In genomic region chr6:143506620-143507019, GRCh38 we compare ENCODE assay signal across 22 cellular contexts. TPM values are rescaled to one million over a fixed set of nuclear protein-coding genes. Genes with fewer than 3 reads are reported as not detected.
A peak's percentile ranks its signal among the peaks of the same experiment; 100 is the strongest.
DNase-seq lines count a peak whose midpoint lies in the region; ATAC-seq, FAIRE-seq and TF ChIP-seq lines count a peak whose summit lies in the region.
"Had no signal": no experiment of that assay in that cellular context is flagged by ENCODE, and none has a peak within 500 bp of the region (broad histone marks: within the 10 kb centered on the region; RNA-seq: fewer than 3 reads in every experiment).

No MANE protein-coding gene starts in this region.

- WGBS in HepG2 (ENCODE audit: low lambda C conversion rate): 95% methylated on average over 2 of the region's 2 CpGs
- 65% methylated on average over 2 of the region's 2 CpGs for WGBS in right lobe of liver (ENCODE audit: insufficient coverage, low coverage, low lambda C conversion rate, missing lambda C conversion rate)
- no CpG with 5 or more reads among the region's 2 CpGs for WGBS in IMR-90 (ENCODE audit: extremely low coverage in 2 of 2, insufficient read length in 1 of 2), 2 experiments

- H3K4me2 ChIP-seq in HepG2 (ENCODE audit: low read depth, low read length): no peak overlapping the region
- no peak overlapping the region for H3K4me2 ChIP-seq in IMR-90 (ENCODE audit: low read depth, low read length)
- no peak overlapping the region for H3K4me2 ChIP-seq in OCI-LY3 (ENCODE audit: low read length)
- H3K4me2 ChIP-seq: A549; BLaER1 treated with 17β-estradiol and CSF1 and Interleukin-3, amounts not matched to agents 10 nM and 100 nM had no signal

- no peak overlapping the region for H2BK5ac ChIP-seq in IMR-90 (ENCODE audit: low read depth, low read length, poor library complexity, severe bottlenecking)

- H3K27ac ChIP-seq in HepG2 (ENCODE audit: extremely low read length, insufficient read depth, low read length) (no peak overlapping the region), right lobe of liver (no peak overlapping the region), IMR-90 (ENCODE audit: insufficient read depth, low read length) (no peak overlapping the region), OCI-LY3 (ENCODE audit: low read length) (0 out of 2 replicates have a peak overlapping the region, but pooled peaks have one; percentile 66), ascending aorta (no peak overlapping the region)
- H3K27ac ChIP-seq: 22Rv1; A549; BLaER1 treated with 17β-estradiol and CSF1 and Interleukin-3, amounts not matched to agents 10 nM and 100 nM; C4-2B had no signal

- H3K9me3 ChIP-seq in HepG2 (ENCODE audit: low read length) (no peaks in the 10 kb centered on the region), right lobe of liver (no peaks in the 10 kb centered on the region), IMR-90 (ENCODE audit: control insufficient read depth, insufficient read depth, low read length) (no peaks in the 10 kb centered on the region), OCI-LY3 (ENCODE audit: insufficient read depth, low read length) (no peaks in the 10 kb centered on the region), ascending aorta (no peaks in the 10 kb centered on the region)
- H3K9me3 ChIP-seq: A549, Caco-2 had no signal

- peaks cover 24 to 55% of the 10 kb centered on the region in 2 experiments for H3K36me3 ChIP-seq in HepG2 (replicated peaks in 1 of 2; ENCODE audit: control insufficient read depth in 1 of 2, insufficient read depth in 2 of 2, low read length in 2 of 2)
- H3K36me3 ChIP-seq in right lobe of liver: peaks cover 0 to 27% (median 2%) of the 10 kb centered on the region in 4 donors
- peaks cover 14% of the 10 kb centered on the region for H3K36me3 ChIP-seq in IMR-90 (ENCODE audit: control insufficient read depth, insufficient read depth, low read length)
- H3K36me3 ChIP-seq in OCI-LY3 (replicated peaks; ENCODE audit: low read depth, low read length): peaks cover 17% of the 10 kb centered on the region
- peaks cover 6 to 27% of the 10 kb centered on the region in 2 donors for H3K36me3 ChIP-seq in ascending aorta

- no TSS peak for BruUV-seq in HepG2 (replicated peaks; lab: Mats Ljungman, UMichigan)
- no TSS peak for BruUV-seq in IMR-90 (replicated peaks; lab: Mats Ljungman, UMichigan)

- DNase-seq in HepG2 (ENCODE audit: low spot score) (no peak), right lobe of liver (no peak), IMR-90 (no peak), ascending aorta (ENCODE audit: low spot score in 2 of 2) (no peak)
- no peak for DNase-seq in stimulated activated CD4-positive, alpha-beta T cell treated with anti-CD3 and anti-CD28 coated beads, Interleukin-4, amount 100 ng/mL, for 4 hours
- DNase-seq: AML-193; Caco-2; Calu3; CD4-positive, alpha-beta T cell; CD8-positive, alpha-beta T cell; DMS79 treated with DMSO at 0.1 percent for 48 hours; GF-D8 had no signal

- POLR2A ChIA-PET in HepG2 (lab: Yijun Ruan, JAX) (no interaction called here), IMR-90 (lab: Charles Lee; ENCODE audit: unreplicated experiment) (no interaction called here)

- H4K5ac ChIP-seq in IMR-90 (ENCODE audit: low read depth, low read length): no peak overlapping the region

- H3K9ac ChIP-seq in HepG2 (ENCODE audit: insufficient read depth, low read depth, low read length): no peak overlapping the region
- no peak overlapping the region for H3K9ac ChIP-seq in IMR-90 (ENCODE audit: low read depth, low read length)
- H3K9ac ChIP-seq in OCI-LY3 (ENCODE audit: low read length): no peak overlapping the region
- H3K9ac ChIP-seq: BLaER1 treated with 17β-estradiol and CSF1 and Interleukin-3, amounts not matched to agents 10 nM and 100 nM had no signal

- no peak overlapping the region for H3K56ac ChIP-seq in IMR-90 (ENCODE audit: extremely low read depth, insufficient read depth, low read length)

- H3K14ac ChIP-seq in IMR-90 (replicated peaks; ENCODE audit: low read depth, low read length): no peak overlapping the region

- no peak overlapping the region for H4K91ac ChIP-seq in IMR-90 (ENCODE audit: insufficient read depth, low read depth, low read length)

- H2BK120ac ChIP-seq in IMR-90 (ENCODE audit: low read depth, low read length): no peak overlapping the region

- dilution Hi-C loops in IMR-90 (cut with HindIII; ENCODE audit: low sequenced_read_pairs, unreplicated experiment): no loop called here

- TF ChIP-seq CTCF in HepG2 (CRISPR knock-in tag; IDR thresholded peaks at IDR 0.05) (no peak), right lobe of liver (IDR thresholded peaks at IDR 0.05) (no peak), IMR-90 (conservative IDR thresholded peaks at IDR 0.05; ENCODE audit: low read depth, low read length) (no peak), OCI-LY3 (IDR thresholded peaks at IDR 0.05; ENCODE audit: low read depth, low read length) (no peak), ascending aorta (IDR thresholded peaks at IDR 0.05) (no peak)

- no peak overlapping the region for H4K8ac ChIP-seq in IMR-90 (ENCODE audit: low read depth in 2 of 2, low read length in 2 of 2)

- TF ChIP-seq EP300 in HepG2 (IDR thresholded peaks at IDR 0.05; ENCODE audit: low read depth in 2 of 2, low read length in 2 of 2): no peak
- TF ChIP-seq EP300 in HepG2 (CRISPR knock-in tag; IDR thresholded peaks at IDR 0.05; ENCODE audit: borderline replicate concordance): no peak

- H2AFZ ChIP-seq in HepG2 (ENCODE audit: low read length) (no peak overlapping the region), IMR-90 (replicated peaks; ENCODE audit: low read length, poor library complexity) (no peak overlapping the region), OCI-LY3 (ENCODE audit: low read depth, low read length) (no peak overlapping the region)

- CTCF ChIA-PET in HepG2 (lab: Yijun Ruan, JAX; ENCODE audit: low intra/inter-chr PET ratio, low total read pairs) (no interaction called here), IMR-90 (lab: Yijun Ruan, JAX) (no interaction called here)

- no peak for TF ChIP-seq RAD21 in HepG2 (CRISPR knock-in tag; IDR thresholded peaks at IDR 0.05)
- no peak for TF ChIP-seq RAD21 in IMR-90 (IDR thresholded peaks at IDR 0.05; ENCODE audit: low read length)

- no peak overlapping the region for H3K23ac ChIP-seq in IMR-90 (ENCODE audit: low read depth, low read length)

- in situ Hi-C loops in HepG2 (cut with HindIII; ENCODE audit: extremely low pct_ligation_motif_present, low pct_unique_long_range_greater_than_20kb): no loop called here
- in situ Hi-C loops in IMR-90 (cut with MboI; ENCODE audit: low sequenced_read_pairs): no loop called here

- H3K18ac ChIP-seq in IMR-90 (ENCODE audit: low read depth, low read length): no peak overlapping the region

- H3K27me3 ChIP-seq in HepG2 (ENCODE audit: control insufficient read depth in 1 of 2, insufficient read depth in 2 of 2, low read length in 2 of 2) (no peaks in the 10 kb centered on the region), right lobe of liver (no peaks in the 10 kb centered on the region), IMR-90 (ENCODE audit: control insufficient read depth, insufficient read depth, low read length) (no peaks in the 10 kb centered on the region), OCI-LY3 (ENCODE audit: low read depth, low read length) (no peaks in the 10 kb centered on the region), ascending aorta (no peaks in the 10 kb centered on the region)

- peaks cover 25 to 52% of the 10 kb centered on the region in 2 experiments for H3K79me1 ChIP-seq in IMR-90 (ENCODE audit: low read depth in 1 of 2, low read length in 2 of 2)

- H2BK15ac ChIP-seq in IMR-90 (ENCODE audit: low read depth, low read length): no peak overlapping the region

- H2AK5ac ChIP-seq in IMR-90 (ENCODE audit: low read depth, low read length): no peak overlapping the region

- intact Hi-C loops in HepG2 (cut with micrococcal nuclease; ENCODE audit: unreplicated experiment): no loop called here
- intact Hi-C loops in right lobe of liver (cut with DNase I): no loop called here
- intact Hi-C loops in IMR-90 (cut with micrococcal nuclease): no loop called here
- intact Hi-C loops in ascending aorta (cut with DNase I): no loop called here

- H3K4me3 ChIP-seq in HepG2 (replicated peaks in 1 of 3; ENCODE audit: insufficient read depth in 1 of 3, low read depth in 2 of 3, low read length in 3 of 3) (no peak overlapping the region), right lobe of liver (no peak overlapping the region), IMR-90 (ENCODE audit: insufficient read depth, low read depth, low read length) (no peak overlapping the region), OCI-LY3 (ENCODE audit: low read length) (no peak overlapping the region), ascending aorta (no peak overlapping the region)
- H3K4me3 ChIP-seq: A549; BLaER1 treated with 17β-estradiol and CSF1 and Interleukin-3, amounts not matched to agents 10 nM and 100 nM had no signal

- H3K4ac ChIP-seq in IMR-90 (ENCODE audit: low read depth, low read length): no peak overlapping the region

- no peak overlapping the region for H2BK20ac ChIP-seq in IMR-90 (ENCODE audit: low read depth, low read length)

- H3K79me2 ChIP-seq in HepG2 (ENCODE audit: insufficient read depth, low read length) (peaks cover 34% of the 10 kb centered on the region), OCI-LY3 (ENCODE audit: low read length) (peaks cover 15% of the 10 kb centered on the region)

- FAIRE-seq in HepG2 (lab: Jason Lieb, UNC): no peak
- FAIRE-seq: A549, D721Med, G401.6, GM12892, GM18507 had no signal

- H4K20me1 ChIP-seq in HepG2 (ENCODE audit: insufficient read depth, low read length) (no peaks in the 10 kb centered on the region; the same call in 1 of the 2 replicates), IMR-90 (ENCODE audit: insufficient read depth, low read length) (no peaks in the 10 kb centered on the region), OCI-LY3 (ENCODE audit: insufficient read depth, low read length) (no peaks in the 10 kb centered on the region)
- H4K20me1 ChIP-seq: BLaER1 treated with 17β-estradiol and CSF1 and Interleukin-3, amounts not matched to agents 10 nM and 100 nM had no signal

- no peak for TF ChIP-seq POLR2A in HepG2 (IDR thresholded peaks at IDR 0.05; ENCODE audit: insufficient read depth in 1 of 2, low read depth in 2 of 2, low read length in 2 of 2)
- no peak for TF ChIP-seq POLR2A in right lobe of liver (IDR thresholded peaks at IDR 0.05)
- no peak for TF ChIP-seq POLR2A in IMR-90 (IDR thresholded peaks at IDR 0.05; ENCODE audit: low read depth, low read length)

- H2AK9ac ChIP-seq in IMR-90 (replicated peaks; ENCODE audit: low read depth, low read length, poor library complexity): no peak overlapping the region

- H3K4me1 ChIP-seq in HepG2 (ENCODE audit: insufficient read depth, low read length) (peaks cover 38% of the 10 kb centered on the region), right lobe of liver (peaks cover 0 to 14% (median 3%) of the 10 kb centered on the region in 4 donors), IMR-90 (ENCODE audit: control insufficient read depth, insufficient read depth, low read length) (peaks cover 7% of the 10 kb centered on the region), OCI-LY3 (ENCODE audit: low read length) (peaks cover 53% of the 10 kb centered on the region), ascending aorta (peaks cover 0 to 4% of the 10 kb centered on the region in 2 donors)

- ATAC-seq in HepG2 (no peak), right lobe of liver (no peak), IMR-90 (ENCODE audit: low read depth) (no peak), GM21717 (IDR thresholded peaks at IDR 0.05; ENCODE audit: unreplicated experiment) (no peak)
- ATAC-seq: A549; CD8-positive, alpha-beta T cell had no signal

- peaks cover 10% of the 10 kb centered on the region; the same call in 1 of the 2 replicates for H3K9me1 ChIP-seq in IMR-90 (ENCODE audit: insufficient read depth, low read length)

RNA-seq across cellular contexts. Expression of gene FUCA2, which starts 4.9 kb away (rescaled TPM):
- total RNA-seq in HepG2 (2016; rRNA removed; fragmentation: Illumina TruSeq; extraction: Trizol) (60.9 and 144 TPM in 2 replicates), right lobe of liver (10 to 100 TPM; 28.6 to 58.7 (median 35.1) TPM), IMR-90 (2012; rRNA removed) (44.1 and 52.5 TPM in 2 replicates), ascending aorta (9.7 TPM)
- 23.5 and 26.4 TPM in 2 replicates for total RNA-seq in HepG2 (2016; cell fraction: cytosol; rRNA removed; fragmentation: Illumina TruSeq; extraction: Trizol; ENCODE audit: low read depth)
- 55.0 and 140 TPM in 2 replicates for total RNA-seq in HepG2 (2016; cell fraction: insoluble cytoplasmic fraction; rRNA removed; fragmentation: Illumina TruSeq; extraction: Trizol)
- 36.8 and 44.6 TPM in 2 replicates for total RNA-seq in HepG2 (2016; cell fraction: membrane; rRNA removed; fragmentation: Illumina TruSeq; extraction: Trizol)
- total RNA-seq in HepG2 (2016; cell fraction: nucleus; rRNA removed; fragmentation: Illumina TruSeq; extraction: Trizol): 123 and 143 TPM in 2 replicates
- polyA plus RNA-seq in HepG2 (2011; rRNA removed) (63.3 and 87.4 TPM in 2 replicates), IMR-90 (2012; rRNA removed) (37.8 and 47.4 TPM in 2 replicates)
- 54.5 and 64.8 TPM in 2 replicates for polyA plus RNA-seq in HepG2 (2011; cell fraction: cytosol; rRNA removed)
- polyA plus RNA-seq in HepG2 (2011; cell fraction: nucleus; rRNA removed): 27.1 and 30.2 TPM in 2 replicates
- polyA plus RNA-seq in HepG2 (2012): 72.3 and 89.4 TPM in 2 replicates
- 26.5 and 27.8 TPM in 2 replicates for polyA plus RNA-seq in HepG2 (2016; cell fraction: cytosol; fragmentation: Illumina TruSeq; extraction: Trizol; ENCODE audit: low read depth)
- polyA plus RNA-seq in HepG2 (2016; cell fraction: insoluble cytoplasmic fraction; fragmentation: Illumina TruSeq; extraction: Trizol; ENCODE audit: low read depth): 56.4 and 62.4 TPM in 2 replicates
- polyA plus RNA-seq in HepG2 (2016; cell fraction: membrane; fragmentation: Illumina TruSeq; extraction: Trizol; ENCODE audit: low read depth): 30.3 and 34.9 TPM in 2 replicates
- 188 and 199 TPM in 2 replicates for polyA plus RNA-seq in HepG2 (2016; cell fraction: nucleus; fragmentation: Illumina TruSeq; extraction: Trizol; ENCODE audit: insufficient read depth, low read depth)
- polyA minus RNA-seq in HepG2 (2011; rRNA and poly(A)+ RNA removed; ENCODE audit: low replicate concordance): 29.0 and 29.5 TPM in 2 replicates
- polyA minus RNA-seq in HepG2 (2011; cell fraction: cytosol; rRNA and poly(A)+ RNA removed): 29.7 and 34.5 TPM in 2 replicates
- 28.2 and 30.0 TPM in 2 replicates for polyA minus RNA-seq in HepG2 (2011; cell fraction: nucleus; rRNA and poly(A)+ RNA removed)
- 41.6 and 46.4 TPM in 2 replicates for polyA plus RNA-seq in IMR-90 (2012; cell fraction: cytosol; rRNA removed)
- 29.4 and 35.2 TPM in 2 replicates for polyA plus RNA-seq in IMR-90 (2012; cell fraction: nucleus; rRNA removed; ENCODE audit: low replicate concordance)

RNA-seq across cellular contexts. Expression of gene PEX3, which starts 56.0 kb away (rescaled TPM):
- total RNA-seq in HepG2 (2016; rRNA removed; fragmentation: Illumina TruSeq; extraction: Trizol): 40.8 and 50.5 TPM in 2 replicates
- total RNA-seq in HepG2 (2016; cell fraction: cytosol; rRNA removed; fragmentation: Illumina TruSeq; extraction: Trizol; ENCODE audit: low read depth): 5.8 and 6.4 TPM in 2 replicates
- total RNA-seq in HepG2 (2016; cell fraction: insoluble cytoplasmic fraction; rRNA removed; fragmentation: Illumina TruSeq; extraction: Trizol): 42.6 and 48.9 TPM in 2 replicates
- 7.4 and 8.1 TPM in 2 replicates for total RNA-seq in HepG2 (2016; cell fraction: membrane; rRNA removed; fragmentation: Illumina TruSeq; extraction: Trizol)
- 38.5 and 40.8 TPM in 2 replicates for total RNA-seq in HepG2 (2016; cell fraction: nucleus; rRNA removed; fragmentation: Illumina TruSeq; extraction: Trizol)
- polyA plus RNA-seq in HepG2 (2011; rRNA removed): 23.8 and 30.9 TPM in 2 replicates
- polyA plus RNA-seq in HepG2 (2011; cell fraction: cytosol; rRNA removed): 11.9 and 12.0 TPM in 2 replicates
- 11.0 and 11.6 TPM in 2 replicates for polyA plus RNA-seq in HepG2 (2011; cell fraction: nucleus; rRNA removed)
- polyA plus RNA-seq in HepG2 (2012): 15.2 and 23.5 TPM in 2 replicates
- polyA plus RNA-seq in HepG2 (2016; cell fraction: cytosol; fragmentation: Illumina TruSeq; extraction: Trizol; ENCODE audit: low read depth): 2.8 and 3.7 TPM in 2 replicates
- 50.8 and 51.6 TPM in 2 replicates for polyA plus RNA-seq in HepG2 (2016; cell fraction: insoluble cytoplasmic fraction; fragmentation: Illumina TruSeq; extraction: Trizol; ENCODE audit: low read depth)
- 6.0 TPM in 2 replicates for polyA plus RNA-seq in HepG2 (2016; cell fraction: membrane; fragmentation: Illumina TruSeq; extraction: Trizol; ENCODE audit: low read depth)
- polyA plus RNA-seq in HepG2 (2016; cell fraction: nucleus; fragmentation: Illumina TruSeq; extraction: Trizol; ENCODE audit: insufficient read depth, low read depth): 46.8 and 53.0 TPM in 2 replicates
- 20.4 and 21.0 TPM in 2 replicates for polyA minus RNA-seq in HepG2 (2011; rRNA and poly(A)+ RNA removed; ENCODE audit: low replicate concordance)
- 17.1 and 20.5 TPM in 2 replicates for polyA minus RNA-seq in HepG2 (2011; cell fraction: cytosol; rRNA and poly(A)+ RNA removed)
- polyA minus RNA-seq in HepG2 (2011; cell fraction: nucleus; rRNA and poly(A)+ RNA removed): 55.8 and 64.9 TPM in 2 replicates
- total RNA-seq in right lobe of liver: 10 to 100 TPM; 16.0 to 23.6 (median 18.7) TPM
- 13.3 and 16.4 TPM in 2 replicates for total RNA-seq in IMR-90 (2012; rRNA removed)
- 13.7 and 15.1 TPM in 2 replicates for polyA plus RNA-seq in IMR-90 (2012; rRNA removed)
- 2.5 and 3.5 TPM in 2 replicates for polyA plus RNA-seq in IMR-90 (2012; cell fraction: cytosol; rRNA removed)
- 1.1 and 9.8 TPM in 2 replicates for polyA plus RNA-seq in IMR-90 (2012; cell fraction: nucleus; rRNA removed; ENCODE audit: low replicate concordance)
- 0.96 TPM for total RNA-seq in ascending aorta

RNA-seq across cellular contexts. Expression of gene ADAT2, which starts 56.1 kb away (rescaled TPM):
- total RNA-seq in HepG2 (2016; rRNA removed; fragmentation: Illumina TruSeq; extraction: Trizol) (15.0 and 18.3 TPM in 2 replicates), right lobe of liver (1 to 10 TPM; 3.6 to 5.2 (median 4.2) TPM), IMR-90 (2012; rRNA removed) (2.7 and 3.9 TPM in 2 replicates), ascending aorta (24.8 TPM)
- total RNA-seq in HepG2 (2016; cell fraction: cytosol; rRNA removed; fragmentation: Illumina TruSeq; extraction: Trizol; ENCODE audit: low read depth): 2.8 TPM in 2 replicates
- total RNA-seq in HepG2 (2016; cell fraction: insoluble cytoplasmic fraction; rRNA removed; fragmentation: Illumina TruSeq; extraction: Trizol): 13.6 and 18.6 TPM in 2 replicates
- total RNA-seq in HepG2 (2016; cell fraction: membrane; rRNA removed; fragmentation: Illumina TruSeq; extraction: Trizol): 6.8 and 7.5 TPM in 2 replicates
- 40.6 and 48.3 TPM in 2 replicates for total RNA-seq in HepG2 (2016; cell fraction: nucleus; rRNA removed; fragmentation: Illumina TruSeq; extraction: Trizol)
- polyA plus RNA-seq in HepG2 (2011; rRNA removed) (8.6 and 10.5 TPM in 2 replicates), IMR-90 (2012; rRNA removed) (3.2 and 5.4 TPM in 2 replicates)
- 2.9 and 3.7 TPM in 2 replicates for polyA plus RNA-seq in HepG2 (2011; cell fraction: cytosol; rRNA removed)
- polyA plus RNA-seq in HepG2 (2011; cell fraction: nucleus; rRNA removed): 17.9 and 26.3 TPM in 2 replicates
- polyA plus RNA-seq in HepG2 (2012): 10.9 and 11.5 TPM in 2 replicates
- polyA plus RNA-seq in HepG2 (2016; cell fraction: cytosol; fragmentation: Illumina TruSeq; extraction: Trizol; ENCODE audit: low read depth): 1.3 and 1.5 TPM in 2 replicates
- 10.9 and 12.5 TPM in 2 replicates for polyA plus RNA-seq in HepG2 (2016; cell fraction: insoluble cytoplasmic fraction; fragmentation: Illumina TruSeq; extraction: Trizol; ENCODE audit: low read depth)
- polyA plus RNA-seq in HepG2 (2016; cell fraction: membrane; fragmentation: Illumina TruSeq; extraction: Trizol; ENCODE audit: low read depth): 3.6 and 4.2 TPM in 2 replicates
- polyA plus RNA-seq in HepG2 (2016; cell fraction: nucleus; fragmentation: Illumina TruSeq; extraction: Trizol; ENCODE audit: insufficient read depth, low read depth): 102 and 108 TPM in 2 replicates
- 2.9 and 4.0 TPM in 2 replicates for polyA minus RNA-seq in HepG2 (2011; rRNA and poly(A)+ RNA removed; ENCODE audit: low replicate concordance)
- polyA minus RNA-seq in HepG2 (2011; cell fraction: cytosol; rRNA and poly(A)+ RNA removed): 2.2 and 3.1 TPM in 2 replicates
- 37.0 and 37.2 TPM in 2 replicates for polyA minus RNA-seq in HepG2 (2011; cell fraction: nucleus; rRNA and poly(A)+ RNA removed)
- 0.65 and 1.3 TPM in 2 replicates for polyA plus RNA-seq in IMR-90 (2012; cell fraction: cytosol; rRNA removed)
- polyA plus RNA-seq in IMR-90 (2012; cell fraction: nucleus; rRNA removed; ENCODE audit: low replicate concordance): 3.9 and 24.4 TPM in 2 replicates
